ENCODE assay signal across 8 cellular contexts in genomic region chr1:171780583-171781166, GRCh38. TPM values are rescaled to one million over a fixed set of nuclear protein-coding genes. Genes with fewer than 3 reads are reported as not detected.
A peak's percentile ranks its signal among the peaks of the same experiment; 100 is the strongest.
DNase-seq lines count a peak whose midpoint lies in the region; ATAC-seq and TF ChIP-seq lines count a peak whose summit lies in the region.

No MANE protein-coding gene starts in this region.

- CTCF ChIA-PET in AG04449 (lab: Yijun Ruan, JAX), result interaction anchor here (1.2 to 5.7 kb wide), 3 partner anchors 137 to 222 kb away, joined by 4 to 25 read pairs (median 7); no protein-coding TSS in a partner anchor

- peak overlapping the region; percentile 64 for H3K27ac ChIP-seq in brain microvascular endothelial cell
- H3K27ac ChIP-seq in mesodermal cell (ENCODE audit: low read depth, low read length, severe bottlenecking), result peak overlapping the region; percentile 93

- H3K4me1 Mint-ChIP-seq in IgD-negative memory B cell, result peaks cover 22 to 30% (median 30%) of the 10 kb centered on the region in 3 donors

- H3K36me3 ChIP-seq in brain microvascular endothelial cell (replicated peaks) (peaks cover 16% of the 10 kb centered on the region), mesodermal cell (ENCODE audit: control insufficient read depth, insufficient read depth, low read length) (peaks cover 24% of the 10 kb centered on the region)

- H3K27me3 Mint-ChIP-seq in IgD-negative memory B cell, result no peaks in the 10 kb centered on the region

- no peaks in the 10 kb centered on the region for H3K9me3 Mint-ChIP-seq in IgD-negative memory B cell

- POLR2A ChIA-PET in AG04449 (lab: Yijun Ruan, JAX), result interaction anchor here (0.7 to 2.1 kb wide), 2 partner anchors 20 to 38 kb away, joined by 3 to 16 read pairs; partner anchors contain the start of gene VAMP4

- H3K4me3 Mint-ChIP-seq in IgD-negative memory B cell, result peak overlapping the region; percentile 88 to 100 (median 98)

- no peak for ATAC-seq in HG02610 (IDR thresholded peaks at IDR 0.05; ENCODE audit: unreplicated experiment)

- no peaks in the 10 kb centered on the region for H3K4me1 ChIP-seq in mesodermal cell (ENCODE audit: control insufficient read depth, insufficient read depth, low read length, poor library complexity, severe bottlenecking)

- WGBS in mesodermal cell (ENCODE audit: insufficient coverage in 2 of 2), 2 experiments, result 13 to 56% methylated on average over 2 to 3 of the region's 10 CpGs

- H3K27me3 ChIP-seq in brain microvascular endothelial cell (replicated peaks), result no peaks in the 10 kb centered on the region

- in situ Hi-C loops in brain microvascular endothelial cell (cut with HindIII; ENCODE audit: low pct_ligation_motif_present, low sequenced_read_pairs), result no loop called here

- TF ChIP-seq CTCF in AG04449 (IDR thresholded peaks at IDR 0.05; ENCODE audit: insufficient read depth, low read length, missing control alignments) (no peak), brain microvascular endothelial cell (IDR thresholded peaks at IDR 0.05; ENCODE audit: low read depth, low read length, missing control alignments) (no peak)

- DNase-seq in AG04449 (ENCODE audit: low read depth, low spot score) (no peak), brain microvascular endothelial cell (no peak), dermis blood vessel endothelial cell (no peak), NCI-H1694 treated with DMSO at 0.1 percent for 48 hours (lab: John Stamatoyannopoulos, UW) (no peak)
- no peak for DNase-seq in NK-92 treated with Interleukin-12 subunit alpha and Interleukin-12 subunit beta, amount 100 ng/mL, for 24 hours (lab: John Stamatoyannopoulos, UW)

- H3K4me3 ChIP-seq in AG04449 (ENCODE audit: low read depth, low read length), result peak overlapping the region; percentile 59
- peak overlapping the region; percentile 46 for H3K4me3 ChIP-seq in brain microvascular endothelial cell (ENCODE audit: low read depth, low read length)
- H3K4me3 ChIP-seq in mesodermal cell (ENCODE audit: extremely low read depth, insufficient read depth, low read length, poor library complexity, severe bottlenecking), result peak overlapping the region; percentile 84

- H3K27ac Mint-ChIP-seq in IgD-negative memory B cell, result peak overlapping the region; percentile 77 to 99 (median 88)

- peaks cover 2% of the 10 kb centered on the region for H3K36me3 Mint-ChIP-seq in IgD-negative memory B cell

- no peaks in the 10 kb centered on the region for H3K9me3 ChIP-seq in mesodermal cell (ENCODE audit: control insufficient read depth, low read length)

RNA-seq across cellular contexts. Expression of gene METTL13, which starts 0.8 kb away (rescaled TPM):
- 33.6 TPM for polyA plus RNA-seq in IgD-negative memory B cell
- 15.9 TPM for polyA plus RNA-seq in mesodermal cell (2013, experiment 1 of 2)
- 17.5 TPM for polyA plus RNA-seq in mesodermal cell (2013, experiment 2 of 2)
- total RNA-seq in dermis blood vessel endothelial cell, result 30.8 and 32.2 TPM in 2 replicates

RNA-seq across cellular contexts. Expression of gene VAMP4, which starts 38.8 kb away (rescaled TPM):
- polyA plus RNA-seq in IgD-negative memory B cell, result 19.5 TPM
- 10.6 TPM for polyA plus RNA-seq in mesodermal cell (2013, experiment 1 of 2)
- 16.7 TPM for polyA plus RNA-seq in mesodermal cell (2013, experiment 2 of 2)
- 6.0 and 6.7 TPM in 2 replicates for total RNA-seq in dermis blood vessel endothelial cell
